Comparison of ENCODE assay signal across 18 cellular contexts in genomic region chr10:131574707-131575430, GRCh38.
"Had no signal": no experiment of that assay in that cellular context is flagged by ENCODE, and none has a peak within 500 bp of the region (broad histone marks: within the 10 kb centered on the region; RNA-seq: fewer than 3 reads in every experiment).

No MANE protein-coding gene starts in this region.

- H3K27ac ChIP-seq: esophagus squamous epithelium, lower lobe of right lung, ovary, SJSA1, transverse colon had no signal

- DNase-seq: activated CD4-positive, alpha-beta T cell treated with anti-CD3 and anti-CD28 coated beads, Interleukin-2, amount 10 ng/mL, durations not matched to agents 24 days and 14 days; activated CD4-positive, CD25-positive, alpha-beta regulatory T cell; activated CD8-positive, alpha-beta T cell treated with anti-CD3 and anti-CD28 coated beads, Interleukin-2, amount 10 ng/mL, durations not matched to agents 7 days and 5 days; activated naive CD4-positive, alpha-beta T cell treated with anti-CD3 and anti-CD28 coated beads, Interleukin-2, amount 50 U/mL, for 16 hours; activated T-cell treated with anti-CD3 and anti-CD28 coated beads for 4 hours; esophagus squamous epithelium; glutamatergic neuron; hypothalamus; lower lobe of right lung; ovary; small intestine; stimulated activated CD4-positive, alpha-beta T cell treated with anti-CD3 and anti-CD28 coated beads, Interleukin-4, amount 100 ng/mL, for 4 hours; stimulated activated CD8-positive, alpha-beta memory T cell treated with anti-CD3 and anti-CD28 coated beads, Interleukin-4, amount 100 ng/mL, for 48 hours; stimulated activated naive CD4-positive, alpha-beta T cell treated with Interleukin-2 at 50 U/mL for 16 hours; SW 1271; transverse colon had no signal

- H3K4me3 ChIP-seq: esophagus squamous epithelium, lower lobe of right lung, ovary, SJSA1, transverse colon had no signal

- H3K27me3 ChIP-seq: ovary, SJSA1, transverse colon had no signal

- H3K27me3 Mint-ChIP-seq: activated CD4-positive, alpha-beta T cell treated with anti-CD3 and anti-CD28 coated beads, Interleukin-2, amount 10 ng/mL, durations not matched to agents 24 days and 14 days had no signal

- H3K36me3 Mint-ChIP-seq: mesothelial cell of epicardium had no signal

- H3K9me3 Mint-ChIP-seq: activated CD4-positive, alpha-beta T cell treated with anti-CD3 and anti-CD28 coated beads, Interleukin-2, amount 10 ng/mL, durations not matched to agents 24 days and 14 days; mesothelial cell of epicardium had no signal

- H3K4me1 Mint-ChIP-seq: activated CD4-positive, alpha-beta T cell treated with anti-CD3 and anti-CD28 coated beads, Interleukin-2, amount 10 ng/mL, durations not matched to agents 24 days and 14 days; mesothelial cell of epicardium had no signal

- H3K36me3 ChIP-seq: esophagus squamous epithelium, lower lobe of right lung, ovary, SJSA1, transverse colon had no signal

- H3K9me3 ChIP-seq: esophagus squamous epithelium, lower lobe of right lung, ovary, transverse colon had no signal

- H3K27ac Mint-ChIP-seq: activated CD4-positive, alpha-beta T cell treated with anti-CD3 and anti-CD28 coated beads, Interleukin-2, amount 10 ng/mL, durations not matched to agents 24 days and 14 days; activated CD8-positive, alpha-beta T cell treated with anti-CD3 and anti-CD28 coated beads, Interleukin-2, amount 10 ng/mL, durations not matched to agents 7 days and 5 days; mesothelial cell of epicardium had no signal

- H3K4me3 Mint-ChIP-seq: activated CD4-positive, alpha-beta T cell treated with anti-CD3 and anti-CD28 coated beads, Interleukin-2, amount 10 ng/mL, durations not matched to agents 24 days and 14 days; activated CD8-positive, alpha-beta T cell treated with anti-CD3 and anti-CD28 coated beads, Interleukin-2, amount 10 ng/mL, durations not matched to agents 7 days and 5 days; mesothelial cell of epicardium had no signal

- H3K4me1 ChIP-seq: esophagus squamous epithelium, lower lobe of right lung, SJSA1, transverse colon had no signal
